23 cellular contexts compared by ENCODE assay signal in genomic region chr12:49787672-49788071, GRCh38.
"Had no signal": no experiment of that assay in that cellular context is flagged by ENCODE, and none has a peak within 500 bp of the region (broad histone marks: within the 10 kb centered on the region; RNA-seq: fewer than 3 reads in every experiment).

No MANE protein-coding gene starts in this region.

- H3K4me3 Mint-ChIP-seq: T-cell had no signal

- FAIRE-seq: HepG2 had no signal

- H3K27me3 ChIP-seq: Peyer's patch, SJCRH30 had no signal

- H3K4me2 ChIP-seq: KMS-11 had no signal

- H3K27ac Mint-ChIP-seq: T-cell had no signal

- H3K4me1 Mint-ChIP-seq: T-cell had no signal

- DNase-seq: IMR-90, Kasumi-1, MM.1S, NCI-H1105, NCI-H1417, NCI-H1436 treated with DMSO at 0.1 percent for 48 hours, NCI-H1694 treated with DMSO at 0.1 percent for 48 hours, NCI-H1930, NCI-H2081, NCI-H2107, NCI-H2227 treated with DMSO at 0.1 percent for 48 hours, NCI-H510A, NCI-H524 treated with DMSO at 0.1 percent for 48 hours, NCI-H69, NCI-H774, Peyer's patch, SHP77 treated with DMSO at 0.1 percent for 48 hours, SJCRH30, SW 1271, T-cell had no signal

- H3K9me3 ChIP-seq: Peyer's patch had no signal

- H3K4me3 ChIP-seq: Peyer's patch, SJCRH30 had no signal

- H3K27ac ChIP-seq: KMS-11, Peyer's patch, SJCRH30 had no signal

- H3K36me3 ChIP-seq: Peyer's patch had no signal

- ATAC-seq: HepG2, Right ventricle myocardium inferior, T-cell had no signal

- H3K9ac ChIP-seq: KMS-11 had no signal
